1 cellular context compared by ENCODE assay signal in the genomic region with DNA sequence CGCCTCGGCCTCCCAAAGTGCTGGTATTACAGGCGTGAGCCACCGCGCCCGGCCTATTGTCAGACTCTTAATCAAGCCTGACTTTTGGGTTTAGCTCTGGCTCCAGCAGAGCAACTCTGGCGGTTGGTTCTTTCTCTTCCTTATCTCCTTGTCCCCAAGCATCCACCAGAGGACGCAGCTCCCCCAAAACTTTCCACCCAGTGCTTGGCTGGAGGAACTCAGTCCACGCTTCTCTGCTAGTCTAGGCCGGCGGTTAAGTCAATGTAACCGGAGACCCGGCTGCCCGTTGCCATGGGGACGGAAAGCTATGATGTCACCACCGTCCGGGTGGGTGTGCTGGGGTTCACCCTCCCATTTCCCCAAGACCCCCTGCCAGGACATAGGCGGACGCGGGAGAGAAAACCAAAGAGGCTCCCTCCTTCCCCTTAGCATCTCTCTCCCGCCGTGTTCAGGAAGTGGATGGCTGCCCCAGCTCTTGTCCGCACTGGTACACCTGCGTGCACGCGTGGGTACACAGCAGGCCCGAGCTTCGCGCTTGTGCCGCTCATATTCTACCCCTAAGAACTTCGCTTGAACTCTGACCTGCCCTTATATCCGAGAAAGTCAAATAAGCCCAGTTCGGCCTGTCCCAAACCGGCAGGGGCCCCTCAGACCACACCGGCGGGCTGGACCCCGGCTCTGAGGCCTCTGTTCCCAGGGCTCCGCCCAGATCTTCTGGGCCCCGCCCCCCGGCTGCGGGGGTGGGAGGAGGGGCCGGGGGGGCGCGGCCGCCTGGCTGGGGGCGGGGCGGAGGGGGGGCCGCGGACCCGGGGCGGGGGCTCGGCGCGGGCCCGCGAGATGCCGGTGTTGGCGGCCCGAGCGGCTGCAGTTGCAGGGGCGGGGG.
A peak's percentile ranks its signal among the peaks of the same experiment; 100 is the strongest.
TF ChIP-seq lines count a peak whose summit lies in the region.

A gene with protein sequence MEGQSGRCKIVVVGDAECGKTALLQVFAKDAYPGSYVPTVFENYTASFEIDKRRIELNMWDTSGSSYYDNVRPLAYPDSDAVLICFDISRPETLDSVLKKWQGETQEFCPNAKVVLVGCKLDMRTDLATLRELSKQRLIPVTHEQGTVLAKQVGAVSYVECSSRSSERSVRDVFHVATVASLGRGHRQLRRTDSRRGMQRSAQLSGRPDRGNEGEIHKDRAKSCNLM (plus strand): TSS at position 825 of the 883 bp plus-strand sequence. CDS start 117 bp downstream, outside the sequence.

TF ChIP-seq in HepG2, 621 proteins besides CTCF, POLR2A, EP300 and RAD21 (continued from another document and continues in another):
- TF ChIP-seq, protein P1, sequence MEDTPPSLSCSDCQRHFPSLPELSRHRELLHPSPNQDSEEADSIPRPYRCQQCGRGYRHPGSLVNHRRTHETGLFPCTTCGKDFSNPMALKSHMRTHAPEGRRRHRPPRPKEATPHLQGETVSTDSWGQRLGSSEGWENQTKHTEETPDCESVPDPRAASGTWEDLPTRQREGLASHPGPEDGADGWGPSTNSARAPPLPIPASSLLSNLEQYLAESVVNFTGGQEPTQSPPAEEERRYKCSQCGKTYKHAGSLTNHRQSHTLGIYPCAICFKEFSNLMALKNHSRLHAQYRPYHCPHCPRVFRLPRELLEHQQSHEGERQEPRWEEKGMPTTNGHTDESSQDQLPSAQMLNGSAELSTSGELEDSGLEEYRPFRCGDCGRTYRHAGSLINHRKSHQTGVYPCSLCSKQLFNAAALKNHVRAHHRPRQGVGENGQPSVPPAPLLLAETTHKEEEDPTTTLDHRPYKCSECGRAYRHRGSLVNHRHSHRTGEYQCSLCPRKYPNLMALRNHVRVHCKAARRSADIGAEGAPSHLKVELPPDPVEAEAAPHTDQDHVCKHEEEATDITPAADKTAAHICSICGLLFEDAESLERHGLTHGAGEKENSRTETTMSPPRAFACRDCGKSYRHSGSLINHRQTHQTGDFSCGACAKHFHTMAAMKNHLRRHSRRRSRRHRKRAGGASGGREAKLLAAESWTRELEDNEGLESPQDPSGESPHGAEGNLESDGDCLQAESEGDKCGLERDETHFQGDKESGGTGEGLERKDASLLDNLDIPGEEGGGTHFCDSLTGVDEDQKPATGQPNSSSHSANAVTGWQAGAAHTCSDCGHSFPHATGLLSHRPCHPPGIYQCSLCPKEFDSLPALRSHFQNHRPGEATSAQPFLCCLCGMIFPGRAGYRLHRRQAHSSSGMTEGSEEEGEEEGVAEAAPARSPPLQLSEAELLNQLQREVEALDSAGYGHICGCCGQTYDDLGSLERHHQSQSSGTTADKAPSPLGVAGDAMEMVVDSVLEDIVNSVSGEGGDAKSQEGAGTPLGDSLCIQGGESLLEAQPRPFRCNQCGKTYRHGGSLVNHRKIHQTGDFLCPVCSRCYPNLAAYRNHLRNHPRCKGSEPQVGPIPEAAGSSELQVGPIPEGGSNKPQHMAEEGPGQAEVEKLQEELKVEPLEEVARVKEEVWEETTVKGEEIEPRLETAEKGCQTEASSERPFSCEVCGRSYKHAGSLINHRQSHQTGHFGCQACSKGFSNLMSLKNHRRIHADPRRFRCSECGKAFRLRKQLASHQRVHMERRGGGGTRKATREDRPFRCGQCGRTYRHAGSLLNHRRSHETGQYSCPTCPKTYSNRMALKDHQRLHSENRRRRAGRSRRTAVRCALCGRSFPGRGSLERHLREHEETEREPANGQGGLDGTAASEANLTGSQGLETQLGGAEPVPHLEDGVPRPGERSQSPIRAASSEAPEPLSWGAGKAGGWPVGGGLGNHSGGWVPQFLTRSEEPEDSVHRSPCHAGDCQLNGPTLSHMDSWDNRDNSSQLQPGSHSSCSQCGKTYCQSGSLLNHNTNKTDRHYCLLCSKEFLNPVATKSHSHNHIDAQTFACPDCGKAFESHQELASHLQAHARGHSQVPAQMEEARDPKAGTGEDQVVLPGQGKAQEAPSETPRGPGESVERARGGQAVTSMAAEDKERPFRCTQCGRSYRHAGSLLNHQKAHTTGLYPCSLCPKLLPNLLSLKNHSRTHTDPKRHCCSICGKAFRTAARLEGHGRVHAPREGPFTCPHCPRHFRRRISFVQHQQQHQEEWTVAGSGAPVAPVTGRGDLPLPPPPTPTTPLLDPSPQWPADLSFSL (CRISPR knock-in tag; IDR thresholded peaks at IDR 0.05), result no peak
- TF ChIP-seq, protein P2, sequence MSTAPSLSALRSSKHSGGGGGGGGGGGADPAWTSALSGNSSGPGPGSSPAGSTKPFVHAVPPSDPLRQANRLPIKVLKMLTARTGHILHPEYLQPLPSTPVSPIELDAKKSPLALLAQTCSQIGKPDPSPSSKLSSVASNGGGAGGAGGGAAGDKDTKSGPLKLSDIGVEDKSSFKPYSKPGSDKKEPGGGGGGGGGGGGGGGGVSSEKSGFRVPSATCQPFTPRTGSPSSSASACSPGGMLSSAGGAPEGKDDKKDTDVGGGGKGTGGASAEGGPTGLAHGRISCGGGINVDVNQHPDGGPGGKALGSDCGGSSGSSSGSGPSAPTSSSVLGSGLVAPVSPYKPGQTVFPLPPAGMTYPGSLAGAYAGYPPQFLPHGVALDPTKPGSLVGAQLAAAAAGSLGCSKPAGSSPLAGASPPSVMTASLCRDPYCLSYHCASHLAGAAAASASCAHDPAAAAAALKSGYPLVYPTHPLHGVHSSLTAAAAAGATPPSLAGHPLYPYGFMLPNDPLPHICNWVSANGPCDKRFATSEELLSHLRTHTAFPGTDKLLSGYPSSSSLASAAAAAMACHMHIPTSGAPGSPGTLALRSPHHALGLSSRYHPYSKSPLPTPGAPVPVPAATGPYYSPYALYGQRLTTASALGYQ (CRISPR knock-in tag; IDR thresholded peaks at IDR 0.05), result no peak
- TF ChIP-seq, protein P3, sequence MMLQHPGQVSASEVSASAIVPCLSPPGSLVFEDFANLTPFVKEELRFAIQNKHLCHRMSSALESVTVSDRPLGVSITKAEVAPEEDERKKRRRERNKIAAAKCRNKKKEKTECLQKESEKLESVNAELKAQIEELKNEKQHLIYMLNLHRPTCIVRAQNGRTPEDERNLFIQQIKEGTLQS (CRISPR knock-in tag; IDR thresholded peaks at IDR 0.05), result peak; percentile 58; the same call in 1 of the 2 replicates
- TF ChIP-seq ZNF460 (CRISPR knock-in tag; IDR thresholded peaks at IDR 0.05; ENCODE audit: borderline replicate concordance) (peak; percentile 67; the same call in 1 of the 2 replicates), ZNF431 (CRISPR knock-in tag; IDR thresholded peaks at IDR 0.05; ENCODE audit: borderline replicate concordance, low read depth) (no peak), RARA (CRISPR knock-in tag; IDR thresholded peaks at IDR 0.05) (0 out of 2 replicates have a peak, but pooled peaks have one; percentile 17), HCFC1 (IDR thresholded peaks at IDR 0.05; ENCODE audit: low read depth, low read length) (no peak), JUNB (CRISPR knock-in tag; IDR thresholded peaks at IDR 0.05; ENCODE audit: borderline replicate concordance) (no peak), TAF1 (CRISPR knock-in tag; IDR thresholded peaks at IDR 0.05) (no peak), SIX4 (CRISPR knock-in tag; IDR thresholded peaks at IDR 0.05) (peak; percentile 50; the same call in 1 of the 2 replicates), MTA1 (CRISPR knock-in tag; IDR thresholded peaks at IDR 0.05; ENCODE audit: borderline replicate concordance) (0 out of 2 replicates have a peak, but pooled peaks have one; percentile 49), BCL6 (CRISPR knock-in tag; IDR thresholded peaks at IDR 0.05) (peak; percentile 36), THYN1 (CRISPR knock-in tag; IDR thresholded peaks at IDR 0.05; ENCODE audit: borderline replicate concordance, low read depth) (no peak), HNRNPLL (IDR thresholded peaks at IDR 0.05; ENCODE audit: low read depth, low read length, poor library complexity, severe bottlenecking) (no peak), ZNF207 (IDR thresholded peaks at IDR 0.05; ENCODE audit: borderline replicate concordance) (no peak), HOXA9 (CRISPR knock-in tag; IDR thresholded peaks at IDR 0.05; ENCODE audit: borderline replicate concordance) (no peak), ZMAT3 (CRISPR knock-in tag; conservative IDR thresholded peaks at IDR 0.05) (no peak; the same call in 1 of the 2 replicates), RBFOX2 (IDR thresholded peaks at IDR 0.05; ENCODE audit: low read depth, low read length) (no peak), KLF12 (CRISPR knock-in tag; IDR thresholded peaks at IDR 0.05; ENCODE audit: borderline replicate concordance) (no peak; the same call in 1 of the 2 replicates), ZNF441 (CRISPR knock-in tag; IDR thresholded peaks at IDR 0.05; ENCODE audit: borderline replicate concordance) (peak; percentile 47; the same call in 1 of the 2 replicates), MED8 (CRISPR knock-in tag; IDR thresholded peaks at IDR 0.05; ENCODE audit: insufficient replicate concordance) (no peak)
- TF ChIP-seq, protein P4, sequence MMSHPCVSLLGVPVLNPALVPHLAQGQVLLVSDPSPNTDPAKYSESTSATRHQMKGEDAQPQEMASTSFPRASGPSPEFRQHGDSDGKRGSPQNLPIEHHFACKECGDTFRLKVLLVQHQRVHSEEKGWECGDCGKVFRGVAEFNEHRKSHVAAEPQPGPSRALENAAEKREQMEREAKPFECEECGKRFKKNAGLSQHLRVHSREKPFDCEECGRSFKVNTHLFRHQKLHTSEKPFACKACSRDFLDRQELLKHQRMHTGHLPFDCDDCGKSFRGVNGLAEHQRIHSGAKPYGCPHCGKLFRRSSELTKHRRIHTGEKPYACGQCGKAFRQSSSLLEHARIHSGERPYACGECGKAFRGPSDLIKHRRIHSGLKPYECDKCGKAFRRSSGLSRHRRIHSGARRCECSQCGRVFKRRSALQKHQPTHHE (CRISPR knock-in tag; IDR thresholded peaks at IDR 0.05; ENCODE audit: borderline replicate concordance), result no peak
- TF ChIP-seq, protein P5, sequence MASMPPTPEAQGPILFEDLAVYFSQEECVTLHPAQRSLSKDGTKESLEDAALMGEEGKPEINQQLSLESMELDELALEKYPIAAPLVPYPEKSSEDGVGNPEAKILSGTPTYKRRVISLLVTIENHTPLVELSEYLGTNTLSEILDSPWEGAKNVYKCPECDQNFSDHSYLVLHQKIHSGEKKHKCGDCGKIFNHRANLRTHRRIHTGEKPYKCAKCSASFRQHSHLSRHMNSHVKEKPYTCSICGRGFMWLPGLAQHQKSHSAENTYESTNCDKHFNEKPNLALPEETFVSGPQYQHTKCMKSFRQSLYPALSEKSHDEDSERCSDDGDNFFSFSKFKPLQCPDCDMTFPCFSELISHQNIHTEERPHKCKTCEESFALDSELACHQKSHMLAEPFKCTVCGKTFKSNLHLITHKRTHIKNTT (CRISPR knock-in tag; IDR thresholded peaks at IDR 0.05), result no peak
- TF ChIP-seq, protein P6, sequence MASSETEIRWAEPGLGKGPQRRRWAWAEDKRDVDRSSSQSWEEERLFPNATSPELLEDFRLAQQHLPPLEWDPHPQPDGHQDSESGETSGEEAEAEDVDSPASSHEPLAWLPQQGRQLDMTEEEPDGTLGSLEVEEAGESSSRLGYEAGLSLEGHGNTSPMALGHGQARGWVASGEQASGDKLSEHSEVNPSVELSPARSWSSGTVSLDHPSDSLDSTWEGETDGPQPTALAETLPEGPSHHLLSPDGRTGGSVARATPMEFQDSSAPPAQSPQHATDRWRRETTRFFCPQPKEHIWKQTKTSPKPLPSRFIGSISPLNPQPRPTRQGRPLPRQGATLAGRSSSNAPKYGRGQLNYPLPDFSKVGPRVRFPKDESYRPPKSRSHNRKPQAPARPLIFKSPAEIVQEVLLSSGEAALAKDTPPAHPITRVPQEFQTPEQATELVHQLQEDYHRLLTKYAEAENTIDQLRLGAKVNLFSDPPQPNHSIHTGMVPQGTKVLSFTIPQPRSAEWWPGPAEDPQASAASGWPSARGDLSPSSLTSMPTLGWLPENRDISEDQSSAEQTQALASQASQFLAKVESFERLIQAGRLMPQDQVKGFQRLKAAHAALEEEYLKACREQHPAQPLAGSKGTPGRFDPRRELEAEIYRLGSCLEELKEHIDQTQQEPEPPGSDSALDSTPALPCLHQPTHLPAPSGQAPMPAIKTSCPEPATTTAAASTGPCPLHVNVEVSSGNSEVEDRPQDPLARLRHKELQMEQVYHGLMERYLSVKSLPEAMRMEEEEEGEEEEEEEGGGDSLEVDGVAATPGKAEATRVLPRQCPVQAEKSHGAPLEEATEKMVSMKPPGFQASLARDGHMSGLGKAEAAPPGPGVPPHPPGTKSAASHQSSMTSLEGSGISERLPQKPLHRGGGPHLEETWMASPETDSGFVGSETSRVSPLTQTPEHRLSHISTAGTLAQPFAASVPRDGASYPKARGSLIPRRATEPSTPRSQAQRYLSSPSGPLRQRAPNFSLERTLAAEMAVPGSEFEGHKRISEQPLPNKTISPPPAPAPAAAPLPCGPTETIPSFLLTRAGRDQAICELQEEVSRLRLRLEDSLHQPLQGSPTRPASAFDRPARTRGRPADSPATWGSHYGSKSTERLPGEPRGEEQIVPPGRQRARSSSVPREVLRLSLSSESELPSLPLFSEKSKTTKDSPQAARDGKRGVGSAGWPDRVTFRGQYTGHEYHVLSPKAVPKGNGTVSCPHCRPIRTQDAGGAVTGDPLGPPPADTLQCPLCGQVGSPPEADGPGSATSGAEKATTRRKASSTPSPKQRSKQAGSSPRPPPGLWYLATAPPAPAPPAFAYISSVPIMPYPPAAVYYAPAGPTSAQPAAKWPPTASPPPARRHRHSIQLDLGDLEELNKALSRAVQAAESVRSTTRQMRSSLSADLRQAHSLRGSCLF (CRISPR knock-in tag; IDR thresholded peaks at IDR 0.05; ENCODE audit: borderline replicate concordance), result no peak
- TF ChIP-seq, protein P7, sequence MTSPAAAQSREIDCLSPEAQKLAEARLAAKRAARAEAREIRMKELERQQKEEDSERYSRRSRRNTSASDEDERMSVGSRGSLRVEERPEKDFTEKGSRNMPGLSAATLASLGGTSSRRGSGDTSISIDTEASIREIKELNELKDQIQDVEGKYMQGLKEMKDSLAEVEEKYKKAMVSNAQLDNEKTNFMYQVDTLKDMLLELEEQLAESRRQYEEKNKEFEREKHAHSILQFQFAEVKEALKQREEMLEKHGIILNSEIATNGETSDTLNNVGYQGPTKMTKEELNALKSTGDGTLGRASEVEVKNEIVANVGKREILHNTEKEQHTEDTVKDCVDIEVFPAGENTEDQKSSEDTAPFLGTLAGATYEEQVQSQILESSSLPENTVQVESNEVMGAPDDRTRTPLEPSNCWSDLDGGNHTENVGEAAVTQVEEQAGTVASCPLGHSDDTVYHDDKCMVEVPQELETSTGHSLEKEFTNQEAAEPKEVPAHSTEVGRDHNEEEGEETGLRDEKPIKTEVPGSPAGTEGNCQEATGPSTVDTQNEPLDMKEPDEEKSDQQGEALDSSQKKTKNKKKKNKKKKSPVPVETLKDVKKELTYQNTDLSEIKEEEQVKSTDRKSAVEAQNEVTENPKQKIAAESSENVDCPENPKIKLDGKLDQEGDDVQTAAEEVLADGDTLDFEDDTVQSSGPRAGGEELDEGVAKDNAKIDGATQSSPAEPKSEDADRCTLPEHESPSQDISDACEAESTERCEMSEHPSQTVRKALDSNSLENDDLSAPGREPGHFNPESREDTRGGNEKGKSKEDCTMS (CRISPR knock-in tag; conservative IDR thresholded peaks at IDR 0.05), result 0 out of 2 replicates have a peak, but pooled peaks have one; percentile 40
- TF ChIP-seq, protein P8, sequence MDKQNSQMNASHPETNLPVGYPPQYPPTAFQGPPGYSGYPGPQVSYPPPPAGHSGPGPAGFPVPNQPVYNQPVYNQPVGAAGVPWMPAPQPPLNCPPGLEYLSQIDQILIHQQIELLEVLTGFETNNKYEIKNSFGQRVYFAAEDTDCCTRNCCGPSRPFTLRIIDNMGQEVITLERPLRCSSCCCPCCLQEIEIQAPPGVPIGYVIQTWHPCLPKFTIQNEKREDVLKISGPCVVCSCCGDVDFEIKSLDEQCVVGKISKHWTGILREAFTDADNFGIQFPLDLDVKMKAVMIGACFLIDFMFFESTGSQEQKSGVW (CRISPR knock-in tag; IDR thresholded peaks at IDR 0.05; ENCODE audit: borderline replicate concordance), result no peak
